18 cellular contexts compared by ENCODE assay signal in genomic region chr3:133440652-133441051, GRCh38. TPM values are rescaled to one million over a fixed set of nuclear protein-coding genes. Genes with fewer than 3 reads are reported as not detected.
DNase-seq lines count a peak whose midpoint lies in the region; ATAC-seq and TF ChIP-seq lines count a peak whose summit lies in the region.
"Had no signal": no experiment of that assay in that cellular context is flagged by ENCODE, and none has a peak within 500 bp of the region (broad histone marks: within the 10 kb centered on the region; RNA-seq: fewer than 3 reads in every experiment).

No MANE protein-coding gene starts in this region.

- H3K9me3 Mint-ChIP-seq in activated CD4-positive, alpha-beta T cell treated with anti-CD3 and anti-CD28 coated beads for 36 hours (ENCODE audit: low read depth): peaks cover 3% of the 10 kb centered on the region

- in situ Hi-C loops in gastrocnemius medialis (cut with MboI; ENCODE audit: low sequenced_read_pairs in 4 of 4): no loop called here

- no peaks in the 10 kb centered on the region for H3K27me3 Mint-ChIP-seq in activated CD4-positive, alpha-beta T cell treated with anti-CD3 and anti-CD28 coated beads for 36 hours
- H3K27me3 Mint-ChIP-seq: CD4-positive, alpha-beta T cell had no signal

- TF ChIP-seq POLR2A in heart left ventricle (IDR thresholded peaks at IDR 0.05): no peak
- no peak for TF ChIP-seq POLR2A in gastrocnemius medialis (IDR thresholded peaks at IDR 0.05)

- WGBS in heart left ventricle, 4 donors: 68 to 76% (median 71%) methylated on average over 2 of the region's 2 CpGs

- H3K27me3 ChIP-seq in heart left ventricle: no peaks in the 10 kb centered on the region
- no peaks in the 10 kb centered on the region for H3K27me3 ChIP-seq in left ventricle myocardium inferior (ENCODE audit: low read depth)
- H3K27me3 ChIP-seq in gastrocnemius medialis: no peaks in the 10 kb centered on the region
- H3K27me3 ChIP-seq: BE2C had no signal

- H3K27ac Mint-ChIP-seq in activated CD4-positive, alpha-beta T cell treated with anti-CD3 and anti-CD28 coated beads for 36 hours: no peak overlapping the region

- H3K36me3 Mint-ChIP-seq in activated CD4-positive, alpha-beta T cell treated with anti-CD3 and anti-CD28 coated beads for 36 hours (ENCODE audit: low read depth): peaks cover 4% of the 10 kb centered on the region

- no peak for DNase-seq in heart left ventricle
- DNase-seq in left ventricle myocardium inferior: no peak
- DNase-seq in MV-4-11 (lab: John Stamatoyannopoulos, UW): peak; percentile 45
- peak; percentile 26 for DNase-seq in iris pigment epithelial cell (ENCODE audit: low read depth)
- peak in 1 of 2 donors; percentile 20 for DNase-seq in gastrocnemius medialis
- no peak for DNase-seq in GM20000 (ENCODE audit: low spot score)
- no peak for DNase-seq in activated CD4-positive, alpha-beta T cell treated with anti-CD3 and anti-CD28 coated beads for 36 hours
- no peak for DNase-seq in DMS53 treated with DMSO at 0.1 percent for 48 hours (lab: John Stamatoyannopoulos, UW; ENCODE audit: unreplicated experiment)
- DNase-seq: BE2C; CD4-positive, alpha-beta T cell; NCI-H1105 treated with DMSO at 0.1 percent for 48 hours; NCI-H1694 treated with DMSO at 0.1 percent for 48 hours; NK-92 treated with Interleukin-12 subunit alpha and Interleukin-12 subunit beta, amount 100 ng/mL, for 24 hours; SHP77; SK-N-SH had no signal

- H3K4me3 Mint-ChIP-seq in activated CD4-positive, alpha-beta T cell treated with anti-CD3 and anti-CD28 coated beads for 36 hours: no peak overlapping the region
- H3K4me3 Mint-ChIP-seq: CD4-positive, alpha-beta T cell had no signal

- POLR2A ChIA-PET in activated CD4-positive, alpha-beta T cell treated with anti-CD3 and anti-CD28 coated beads for 36 hours (lab: Charles Lee): no interaction called here

- peaks cover 0 to 11% (median 0%) of the 10 kb centered on the region in 12 donors for H3K4me1 ChIP-seq in heart left ventricle
- peaks cover 3% of the 10 kb centered on the region for H3K4me1 ChIP-seq in left ventricle myocardium inferior
- H3K4me1 ChIP-seq in gastrocnemius medialis: peaks cover 7 to 9% of the 10 kb centered on the region in 2 donors
- H3K4me1 ChIP-seq: HAP-1 had no signal

- peak in 3 of 4 donors; percentile 53 to 72 (median 59) for ATAC-seq in heart left ventricle
- ATAC-seq in gastrocnemius medialis: peak; percentile 99
- ATAC-seq in activated CD4-positive, alpha-beta T cell treated with anti-CD3 and anti-CD28 coated beads for 36 hours: no peak

- no peaks in the 10 kb centered on the region for H3K36me3 ChIP-seq in heart left ventricle
- no peaks in the 10 kb centered on the region for H3K36me3 ChIP-seq in left ventricle myocardium inferior
- no peaks in the 10 kb centered on the region for H3K36me3 ChIP-seq in gastrocnemius medialis
- H3K36me3 ChIP-seq: BE2C, HAP-1 had no signal

- intact Hi-C loops in heart left ventricle (cut with DNase I) (no loop called here), left ventricle myocardium inferior (cut with micrococcal nuclease) (no loop called here), gastrocnemius medialis (cut with DNase I; ENCODE audit: low total_unique reads) (no loop called here)
- intact Hi-C loops in activated CD4-positive, alpha-beta T cell treated with anti-CD3 and anti-CD28 coated beads for 36 hours (cut with DNase I, micrococcal nuclease): loop anchor here (5.0 to 10.0 kb wide), 3 partner anchors 222 to 1047 kb away; partner anchors contain the start of genes TOPBP1 (in 2 of the 2), ANAPC13 (in 1 of the 2), CEP63 (in 1 of the 2) and SRPRB (in 1 of the 2)

- H3K27ac ChIP-seq in heart left ventricle (no peak overlapping the region), left ventricle myocardium inferior (replicated peaks) (no peak overlapping the region), gastrocnemius medialis (peak overlapping the region; percentile 36 to 64 (median 54))
- H3K27ac ChIP-seq: 22Rv1 had no signal

- peaks cover 40% of the 10 kb centered on the region for H3K4me1 Mint-ChIP-seq in activated CD4-positive, alpha-beta T cell treated with anti-CD3 and anti-CD28 coated beads for 36 hours

- CTCF ChIA-PET in activated CD4-positive, alpha-beta T cell treated with anti-CD3 and anti-CD28 coated beads for 36 hours (lab: Charles Lee): interaction anchor here (1.6 to 1.7 kb wide), 2 partner anchors 17 to 48 kb away, joined by 4 to 9 read pairs; no protein-coding TSS in a partner anchor

- H3K9me3 ChIP-seq in heart left ventricle: no peaks in the 10 kb centered on the region
- no peaks in the 10 kb centered on the region for H3K9me3 ChIP-seq in left ventricle myocardium inferior (replicated peaks)
- no peaks in the 10 kb centered on the region for H3K9me3 ChIP-seq in gastrocnemius medialis
- H3K9me3 ChIP-seq: HAP-1, SK-N-SH had no signal

- TF ChIP-seq CTCF in heart left ventricle (IDR thresholded peaks at IDR 0.05) (no peak), left ventricle myocardium inferior (IDR thresholded peaks at IDR 0.05; ENCODE audit: borderline replicate concordance) (no peak), gastrocnemius medialis (IDR thresholded peaks at IDR 0.05 in 4 of 5, conservative IDR thresholded peaks at IDR 0.05 in 1 of 5) (no peak), GM20000 (IDR thresholded peaks at IDR 0.05; ENCODE audit: extremely low read depth, missing control alignments) (no peak)

- H3K4me3 ChIP-seq in heart left ventricle (no peak overlapping the region), left ventricle myocardium inferior (no peak overlapping the region), gastrocnemius medialis (no peak overlapping the region)
- H3K4me3 ChIP-seq: HAP-1 had no signal

RNA-seq across cellular contexts. Expression of gene BFSP2, which starts 40.8 kb away (rescaled TPM):
- total RNA-seq in heart left ventricle (not detected), left ventricle myocardium inferior (not detected), gastrocnemius medialis (not detected)
- polyA plus RNA-seq in heart left ventricle: not detected
- total RNA-seq in activated CD4-positive, alpha-beta T cell treated with anti-CD3 and anti-CD28 coated beads for 36 hours: under 1 TPM in 1 of 2 experiments, not detected in 1; 0.21 TPM
- total RNA-seq: CD4-positive, alpha-beta T cell; NCI-H460 had no signal
- polyA plus RNA-seq: SK-N-SH had no signal

Comparison
In these comparisons a context has a peak if more than half of its experiments do, and no peak if none do; other contexts are left out.
1. DNase-seq: peak in MV-4-11 (single experiment) and iris pigment epithelial cell (single experiment); none in heart left ventricle (0 of 5), left ventricle myocardium inferior (single experiment), GM20000 (single experiment), activated CD4-positive, alpha-beta T cell treated with anti-CD3 and anti-CD28 coated beads for 36 hours (single experiment) and DMS53 treated with DMSO at 0.1 percent for 48 hours (single experiment).
2. H3K27ac ChIP-seq: peak in gastrocnemius medialis (4 of 4); none in heart left ventricle (0 of 12) and left ventricle myocardium inferior (single experiment).
3. intact Hi-C loops: an anchor here in activated CD4-positive, alpha-beta T cell treated with anti-CD3 and anti-CD28 coated beads for 36 hours (5.0 to 10.0 kb wide); none called in heart left ventricle, left ventricle myocardium inferior and gastrocnemius medialis.